In the genomic region with DNA sequence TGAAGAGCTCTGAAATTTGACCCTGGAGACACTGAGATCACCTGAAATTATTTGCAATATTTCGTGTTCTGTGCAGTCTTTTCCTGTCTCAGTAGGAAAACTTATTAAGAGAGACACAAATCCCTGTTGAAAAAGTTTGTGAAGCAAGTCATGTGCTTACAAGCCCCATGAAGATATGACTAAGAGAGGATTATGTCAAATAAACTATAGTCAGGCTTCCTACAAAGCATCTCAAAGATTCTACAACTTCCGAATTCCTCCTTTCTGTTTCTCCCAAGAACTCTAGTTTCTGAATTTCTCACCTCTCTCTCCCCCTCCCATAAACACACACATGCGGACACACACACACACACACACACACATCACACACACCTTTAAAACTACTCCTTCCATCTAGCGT, we compare ENCODE assay signal across 32 cellular contexts.
"Had no signal": no experiment of that assay in that cellular context is flagged by ENCODE, and none has a peak within 500 bp of the region (broad histone marks: within the 10 kb centered on the region; RNA-seq: fewer than 3 reads in every experiment).

No MANE protein-coding gene starts in this region.

- H3K36me3 ChIP-seq: heart left ventricle, left lung, lower lobe of right lung, pancreas, right atrium auricular region, right lobe of liver, stomach, thyroid gland, uterus had no signal

- H3K4me3 Mint-ChIP-seq: immature natural killer cell; naive thymus-derived CD4-positive, alpha-beta T cell; natural killer cell treated with Interleukin-12 subunit alpha and Interleukin-12 subunit beta and Interleukin-15 and Interleukin-18, amount 100 ng/mL, for 72 hours; neural crest cell; stimulated activated naive B cell treated with anti-CD40 and anti-IgM and Interleukin-4, amounts not matched to agents 10 μg/mL and 1 μg/mL and 100 μg/mL, for 72 hours; type B pancreatic cell had no signal

- H3K27me3 Mint-ChIP-seq: stimulated activated naive B cell treated with anti-CD40 and anti-IgM and Interleukin-4, amounts not matched to agents 10 μg/mL and 1 μg/mL and 100 μg/mL, for 72 hours; type B pancreatic cell had no signal

- H3K36me3 Mint-ChIP-seq: immature natural killer cell; naive thymus-derived CD4-positive, alpha-beta T cell; natural killer cell treated with Interleukin-12 subunit alpha and Interleukin-12 subunit beta and Interleukin-15 and Interleukin-18, amount 100 ng/mL, for 72 hours; stimulated activated naive B cell treated with anti-CD40 and anti-IgM and Interleukin-4, amounts not matched to agents 10 μg/mL and 1 μg/mL and 100 μg/mL, for 72 hours; type B pancreatic cell had no signal

- H3K4me3 ChIP-seq: heart left ventricle, left lung, lower lobe of right lung, mucosa of descending colon, pancreas, psoas muscle, right atrium auricular region, right lobe of liver, stomach, testis, thyroid gland, uterus had no signal

- H3K9me3 ChIP-seq: left lung, lower lobe of right lung, mucosa of descending colon, pancreas, psoas muscle, right atrium auricular region, right lobe of liver, stomach, testis, thyroid gland, uterus had no signal

- H3K4me1 Mint-ChIP-seq: immature natural killer cell; naive thymus-derived CD4-positive, alpha-beta T cell had no signal

- H3K27me3 ChIP-seq: heart left ventricle, left lung, right atrium auricular region, right lobe of liver, testis, thyroid gland, uterus had no signal

- H3K9me3 Mint-ChIP-seq: immature natural killer cell; naive thymus-derived CD4-positive, alpha-beta T cell; stimulated activated naive B cell treated with anti-CD40 and anti-IgM and Interleukin-4, amounts not matched to agents 10 μg/mL and 1 μg/mL and 100 μg/mL, for 72 hours had no signal

- DNase-seq: heart left ventricle; hypothalamus; immature natural killer cell; kidney; left colon; left lung; lower lobe of right lung; mammary epithelial cell; mesenchymal stem cell; midbrain; mucosa of descending colon; naive thymus-derived CD4-positive, alpha-beta T cell; nucleus accumbens; pancreas; posterior cingulate gyrus; psoas muscle; right lobe of liver; stimulated activated CD4-positive, alpha-beta T cell treated with anti-CD3 and anti-CD28 coated beads, Interleukin-12 subunit alpha, Interleukin-12 subunit beta, amount 100 ng/mL, for 4 hours; stimulated activated CD4-positive, alpha-beta T cell treated with anti-CD3 and anti-CD28 coated beads, Interleukin-15, amount 100 ng/mL, for 24 hours; stimulated activated CD4-positive, alpha-beta T cell treated with anti-CD3 and anti-CD28 coated beads, Interleukin-2, amount 100 ng/mL, for 24 hours; stimulated activated CD4-positive, alpha-beta T cell treated with anti-CD3 and anti-CD28 coated beads, Interleukin-4, amount 100 ng/mL, for 1 hour; stimulated activated naive B cell treated with anti-CD40 and anti-IgM and Interleukin-4, amounts not matched to agents 10 μg/mL and 1 μg/mL and 100 μg/mL, for 72 hours; stimulated activated naive CD8-positive, alpha-beta T cell treated with anti-CD3 and anti-CD28 coated beads, Interleukin-15, Interleukin-2, amounts not matched to agents 100 U/mL and 50 U/mL, for 24 hours; stomach; testis; thyroid gland; uterus had no signal

- H3K27ac ChIP-seq: heart left ventricle, left lung, lower lobe of right lung, pancreas, psoas muscle, right atrium auricular region, right lobe of liver, stomach, testis, thyroid gland, uterus had no signal

- H3K4me1 ChIP-seq: heart left ventricle, left lung, lower lobe of right lung, pancreas, psoas muscle, right atrium auricular region, right lobe of liver, stomach, testis, thyroid gland, uterus had no signal

- H3K27ac Mint-ChIP-seq: immature natural killer cell; naive thymus-derived CD4-positive, alpha-beta T cell; natural killer cell treated with Interleukin-12 subunit alpha and Interleukin-12 subunit beta and Interleukin-15 and Interleukin-18, amount 100 ng/mL, for 72 hours; stimulated activated naive B cell treated with anti-CD40 and anti-IgM and Interleukin-4, amounts not matched to agents 10 μg/mL and 1 μg/mL and 100 μg/mL, for 72 hours; type B pancreatic cell had no signal

- FAIRE-seq: islet of Langerhans, kidney, pancreas had no signal
